In the genomic region with DNA sequence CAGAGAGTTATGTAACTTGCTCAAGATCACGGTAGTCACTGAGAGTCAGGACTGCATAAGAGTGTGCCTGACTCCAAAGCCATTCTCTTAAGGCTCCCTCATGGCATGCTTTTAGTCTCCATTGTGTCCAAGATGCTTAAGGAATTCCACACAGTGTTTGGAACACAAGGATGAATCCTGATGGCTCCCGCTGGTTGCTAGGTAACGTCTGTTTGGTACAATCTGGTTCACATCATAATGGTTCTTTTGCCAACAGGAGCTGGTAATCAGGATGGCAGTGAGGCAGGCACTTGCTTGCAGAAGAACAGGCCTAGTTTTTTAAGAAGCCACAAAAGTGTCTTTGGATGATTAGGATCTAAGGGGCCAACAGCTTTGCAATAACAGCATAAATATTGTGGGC, we compare ENCODE assay signal across 19 cellular contexts.
DNase-seq lines count a peak whose midpoint lies in the region; ATAC-seq, FAIRE-seq and TF ChIP-seq lines count a peak whose summit lies in the region.
"Had no signal": no experiment of that assay in that cellular context is flagged by ENCODE, and none has a peak within 500 bp of the region (broad histone marks: within the 10 kb centered on the region; RNA-seq: fewer than 3 reads in every experiment).

No MANE protein-coding gene starts in this region.

- ATAC-seq in GM21390 (IDR thresholded peaks at IDR 0.05; ENCODE audit: unreplicated experiment): no peak
- ATAC-seq: A549 had no signal

- peak; percentile 7 for DNase-seq in NCI-H2171 treated with DMSO at 0.1 percent for 48 hours (lab: John Stamatoyannopoulos, UW)
- no peak for DNase-seq in NCI-H2171 (lab: John Stamatoyannopoulos, UW)
- peak; percentile 24 for DNase-seq in astrocyte of the hippocampus (ENCODE audit: low read depth, low spot score)
- DNase-seq in medulla oblongata (ENCODE audit: extremely low spot score): peak; percentile 7
- DNase-seq in posterior cingulate gyrus: peak in 6 of 10 donors; percentile 16 to 84 (median 36)
- DNase-seq in D721Med (ENCODE audit: insufficient read length, low spot score): no peak
- no peak for DNase-seq in dermis blood vessel endothelial cell
- DNase-seq: AML-193; CD4-positive, CD25-positive, alpha-beta regulatory T cell; EL; H9; Karpas-422; NCI-H1436; NCI-H2081 treated with DMSO at 0.1 percent for 48 hours; NCI-H774; SHP77 treated with DMSO at 0.1 percent for 48 hours had no signal

- intact Hi-C loops in posterior cingulate gyrus (cut with DNase I): no loop called here

- TF ChIP-seq CTCF in D721Med (IDR thresholded peaks at IDR 0.05; ENCODE audit: insufficient read depth, missing control alignments): no peak

- FAIRE-seq in D721Med (lab: Jason Lieb, UNC): no peak
- FAIRE-seq: A549, RCC 7860 had no signal

Comparison
In these comparisons a context has a peak if more than half of its experiments do, and no peak if none do; other contexts are left out.
1. DNase-seq: peak in NCI-H2171 treated with DMSO at 0.1 percent for 48 hours (single experiment), astrocyte of the hippocampus (single experiment), medulla oblongata (single experiment) and posterior cingulate gyrus (6 of 10); none in NCI-H2171 (single experiment), D721Med (single experiment) and dermis blood vessel endothelial cell (single experiment).